In genomic region chrX:10050481-10050880, GRCh38 we compare ENCODE assay signal across 15 cellular contexts.
DNase-seq lines count a peak whose midpoint lies in the region; ATAC-seq and TF ChIP-seq lines count a peak whose summit lies in the region.
"Had no signal": no experiment of that assay in that cellular context is flagged by ENCODE, and none has a peak within 500 bp of the region (broad histone marks: within the 10 kb centered on the region; RNA-seq: fewer than 3 reads in every experiment).

No MANE protein-coding gene starts in this region.

- no peak overlapping the region for H3K56ac ChIP-seq in H9 (ENCODE audit: insufficient read length, low read depth, low read length)

- no peaks in the 10 kb centered on the region for H3K27me3 ChIP-seq in H9 (ENCODE audit: insufficient read depth, low read length)
- H3K27me3 ChIP-seq: MG63 had no signal

- no peak overlapping the region for H3K4me3 ChIP-seq in epithelial cell of esophagus (ENCODE audit: low read length)
- H3K4me3 ChIP-seq: GM12878, MG63, prostate gland had no signal

- H3K14ac ChIP-seq in H9 (ENCODE audit: insufficient read depth, low read length), result 0 out of 2 replicates have a peak overlapping the region, but pooled peaks have one; percentile 0

- peak overlapping the region; percentile 78 to 91 (median 89); a peak in 6 of 7 replicates for H3K27ac Mint-ChIP-seq in H9

- H3K36me3 Mint-ChIP-seq in H9 (ENCODE audit: insufficient read depth in 1 of 3, low read depth in 3 of 3), result peaks cover 7 to 13% (median 11%) of the 10 kb centered on the region in 3 experiments; a peak in 6 of 7 replicates

- no peak overlapping the region for H3K23ac ChIP-seq in H9 (ENCODE audit: insufficient read length, low read depth, low read length)

- no peaks in the 10 kb centered on the region for H3K9me3 ChIP-seq in H9 (ENCODE audit: control insufficient read depth, low read depth, low read length)
- H3K9me3 ChIP-seq: MG63, prostate gland had no signal

- peak overlapping the region in 1 of 2 experiments; percentile 15; a peak in 1 of 5 replicates for H3K4me3 Mint-ChIP-seq in H9

- TF ChIP-seq CTCF in H9 (conservative IDR thresholded peaks at IDR 0.05), result no peak
- TF ChIP-seq CTCF in epithelial cell of esophagus (IDR thresholded peaks at IDR 0.05; ENCODE audit: insufficient read depth, low read depth, low read length, missing control alignments), result no peak

- no peak overlapping the region for H3T11ph ChIP-seq in H9 (ENCODE audit: low read length)

- H3K4ac ChIP-seq in H9 (ENCODE audit: low read depth, low read length), result no peak overlapping the region

- H2BK15ac ChIP-seq in H9 (ENCODE audit: low read depth, low read length), result no peak overlapping the region

- peaks cover 46 to 52% of the 10 kb centered on the region in 2 experiments for H3K9me3 Mint-ChIP-seq in H9

- H2BK5ac ChIP-seq in H9 (ENCODE audit: insufficient read length, low read length), result no peak overlapping the region

- H3K4me1 Mint-ChIP-seq in H9, result peaks cover 57 to 58% of the 10 kb centered on the region in 2 experiments

- no peak overlapping the region for H2BK20ac ChIP-seq in H9 (ENCODE audit: low read depth, low read length, poor library complexity, severe bottlenecking)

- no peak overlapping the region for H2AK5ac ChIP-seq in H9 (ENCODE audit: insufficient read length, low read length)

- no peaks in the 10 kb centered on the region for H3K79me1 ChIP-seq in H9 (ENCODE audit: insufficient read depth, low read depth, low read length, poor library complexity, severe bottlenecking)

- no peak overlapping the region for H3K4me2 ChIP-seq in H9 (ENCODE audit: insufficient read depth, insufficient read length, low read length)

- H3K23me2 ChIP-seq in H9 (ENCODE audit: insufficient read length, low read depth, low read length, poor library complexity, severe bottlenecking), result no peaks in the 10 kb centered on the region

- no peak overlapping the region for H4K8ac ChIP-seq in H9 (replicated peaks; ENCODE audit: insufficient read length, low read depth, low read length)

- DNase-seq in H9 (peak; percentile 63), RPMI7951 (ENCODE audit: low read depth) (peak; percentile 55), epithelial cell of esophagus (ENCODE audit: low read depth) (peak; percentile 27), myocyte (ENCODE audit: low read depth) (peak; percentile 47), posterior cingulate gyrus (no peak), NCI-H510A (lab: John Stamatoyannopoulos, UW) (no peak)
- DNase-seq: activated CD4-positive, CD25-positive, alpha-beta regulatory T cell; activated CD8-positive, alpha-beta memory T cell treated with anti-CD3 and anti-CD28 coated beads, Interleukin-2, amount 50 U/mL, for 4 hours; activated naive CD4-positive, alpha-beta T cell treated with anti-CD3 and anti-CD28 coated beads, Interleukin-2, amount 50 U/mL, for 16 hours; MG63; stimulated activated CD4-positive, alpha-beta T cell treated with anti-CD3 and anti-CD28 coated beads, Interleukin-2, amount 100 ng/mL, for 24 hours had no signal

- H3K18ac ChIP-seq in H9 (ENCODE audit: insufficient read length, low read depth, low read length), result no peak overlapping the region

- no peak overlapping the region for H2BK120ac ChIP-seq in H9 (ENCODE audit: low read depth, low read length, poor library complexity, severe bottlenecking)

- intact Hi-C loops in posterior cingulate gyrus (cut with DNase I), result no loop called here

- no peak overlapping the region for H3K9ac ChIP-seq in H9 (ENCODE audit: extremely low read depth, insufficient read length, low read length)

- peak overlapping the region; percentile 24 for H3K27ac ChIP-seq in H9 (ENCODE audit: insufficient read length, low read depth, low read length)
- H3K27ac ChIP-seq: prostate gland had no signal

- WGBS in H9 (ENCODE audit: extremely low coverage, insufficient read length, low lambda C conversion rate), result no CpG with 5 or more reads among the region's 5 CpGs

- ATAC-seq in HG02588 (IDR thresholded peaks at IDR 0.05; ENCODE audit: unreplicated experiment), result no peak
- ATAC-seq in HG02763 (IDR thresholded peaks at IDR 0.05; ENCODE audit: unreplicated experiment), result no peak
- ATAC-seq: GM12878 had no signal

- H2BK12ac ChIP-seq in H9 (ENCODE audit: insufficient read length, low read depth, low read length), result no peak overlapping the region

- H2AFZ ChIP-seq in H9 (ENCODE audit: low read length), result no peak overlapping the region

- no peak overlapping the region for H4K91ac ChIP-seq in H9 (ENCODE audit: insufficient read length, low read depth, low read length)

- H3K79me2 ChIP-seq in H9 (ENCODE audit: insufficient read depth, low read length), result no peaks in the 10 kb centered on the region; the same call in 1 of the 2 replicates

- no peaks in the 10 kb centered on the region for H4K20me1 ChIP-seq in H9 (ENCODE audit: control insufficient read depth, insufficient read depth, insufficient read length)

- no peaks in the 10 kb centered on the region for H3K27me3 Mint-ChIP-seq in H9 (ENCODE audit: low read depth)

- H4K5ac ChIP-seq in H9 (ENCODE audit: insufficient read length, low read depth, low read length), result no peak overlapping the region

- H3K4me1 ChIP-seq in H9 (ENCODE audit: insufficient read depth, low read length), result peaks cover 23% of the 10 kb centered on the region
- H3K4me1 ChIP-seq: prostate gland had no signal

Comparison
In these comparisons a context has a peak if more than half of its experiments do, and no peak if none do; other contexts are left out.
1. DNase-seq: peak in H9 (single experiment), RPMI7951 (single experiment), epithelial cell of esophagus (single experiment) and myocyte (single experiment); none in posterior cingulate gyrus (0 of 10) and NCI-H510A (single experiment).